ENCODE assay signal across 8 cellular contexts in the genomic region with DNA sequence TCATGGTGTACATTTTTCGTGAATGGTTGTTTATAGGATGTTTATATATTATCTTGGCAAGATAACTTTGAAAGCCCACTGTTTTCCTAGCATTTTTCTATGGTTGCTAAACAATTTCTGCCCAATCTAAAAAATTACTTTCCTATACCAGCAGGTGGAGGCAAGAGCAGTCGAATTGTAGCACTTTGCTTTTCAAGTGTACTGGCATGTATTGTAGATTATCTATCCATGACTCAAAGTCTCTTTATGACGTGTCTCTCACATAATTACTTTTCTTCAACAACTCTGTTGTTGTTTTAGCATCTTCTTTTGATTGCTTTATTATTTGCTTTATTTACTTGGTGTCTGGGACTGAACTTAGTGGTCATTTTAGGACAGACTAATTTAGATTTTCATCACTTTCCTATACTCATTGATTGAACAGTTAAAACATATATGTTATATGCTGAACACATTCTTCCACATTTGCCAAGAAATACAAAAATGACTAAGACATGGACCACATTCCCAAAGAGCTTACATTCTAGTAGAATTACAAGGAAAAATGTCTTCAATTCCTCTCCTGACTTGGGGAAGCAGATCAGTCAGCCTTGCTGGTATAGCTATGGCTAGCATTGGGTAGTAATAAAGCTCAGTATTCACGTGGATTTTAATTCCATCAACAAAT. TPM values are rescaled to one million over a fixed set of nuclear protein-coding genes. Genes with fewer than 3 reads are reported as not detected.
A peak's percentile ranks its signal among the peaks of the same experiment; 100 is the strongest.
DNase-seq lines count a peak whose midpoint lies in the region; ATAC-seq and TF ChIP-seq lines count a peak whose summit lies in the region.

No MANE protein-coding gene starts in this region.

- H3K36me3 Mint-ChIP-seq in natural killer cell: no peaks in the 10 kb centered on the region

- peak; percentile 79 for ATAC-seq in GM19372 (IDR thresholded peaks at IDR 0.05; ENCODE audit: low read depth, unreplicated experiment)
- ATAC-seq in HG03378 (IDR thresholded peaks at IDR 0.05; ENCODE audit: unreplicated experiment): peak; percentile 88
- peak in 2 of 3 donors; percentile 37 to 57 for ATAC-seq in natural killer cell
- no peak for ATAC-seq in HG02840 (IDR thresholded peaks at IDR 0.05; ENCODE audit: low FRiP score, unreplicated experiment)

- TF ChIP-seq CTCF in natural killer cell (IDR thresholded peaks at IDR 0.05): peak; percentile 42

- peak in 2 of 3 experiments; percentile 13 to 21 for DNase-seq in NCI-H1417 (lab: John Stamatoyannopoulos, UW)
- DNase-seq in NCI-H1417 treated with DMSO at 0.1 percent for 48 hours (lab: John Stamatoyannopoulos, UW): no peak
- peak; percentile 20 for DNase-seq in SIG-M5 (lab: John Stamatoyannopoulos, UW)
- DNase-seq in dedifferentiated amniotic fluid mesenchymal stem cell (ENCODE audit: extremely low spot score): peak; percentile 88
- no peak for DNase-seq in natural killer cell

- no peak overlapping the region for H3K27ac Mint-ChIP-seq in natural killer cell

- H3K4me3 Mint-ChIP-seq in natural killer cell: no peak overlapping the region

- H3K4me1 Mint-ChIP-seq in natural killer cell: no peaks in the 10 kb centered on the region

- H3K27me3 Mint-ChIP-seq in natural killer cell (ENCODE audit: low read depth in 2 of 2): peaks cover 0 to 2% of the 10 kb centered on the region in 2 donors

- intact Hi-C loops in natural killer cell (cut with micrococcal nuclease): no loop called here

- no peaks in the 10 kb centered on the region for H3K9me3 Mint-ChIP-seq in natural killer cell

RNA-seq across cellular contexts. Expression of a gene that starts 20.7 kb away (rescaled TPM):
- 1 to 10 TPM in 2 of 3 donors, under 1 TPM in 1; 0.86 to 2.0 (median 1.3) TPM for total RNA-seq in natural killer cell

RNA-seq across cellular contexts. Expression of a gene that starts 20.8 kb away (rescaled TPM):
- total RNA-seq in natural killer cell: 10 to 100 TPM in 2 of 3 donors, 1 to 10 TPM in 1; 6.9 to 12.0 (median 10.0) TPM

Comparison
In these comparisons a context has a peak if more than half of its experiments do, and no peak if none do; other contexts are left out.
1. DNase-seq: peak in NCI-H1417 (2 of 3), SIG-M5 (single experiment) and dedifferentiated amniotic fluid mesenchymal stem cell (single experiment); none in NCI-H1417 treated with DMSO at 0.1 percent for 48 hours (single experiment) and natural killer cell (single experiment).